ENCODE assay signal across 8 cellular contexts in genomic region chr11:66126808-66127555, GRCh38. TPM values are rescaled to one million over a fixed set of nuclear protein-coding genes. Genes with fewer than 3 reads are reported as not detected.
DNase-seq lines count a peak whose midpoint lies in the region; ATAC-seq and TF ChIP-seq lines count a peak whose summit lies in the region.

No MANE protein-coding gene starts in this region.

- H3K4me1 ChIP-seq in lung (ENCODE audit: control insufficient read depth in 2 of 2, insufficient read depth in 2 of 2, low read length in 2 of 2), result peaks cover 5 to 13% of the 10 kb centered on the region in 2 donors

- no peaks in the 10 kb centered on the region for H3K36me3 Mint-ChIP-seq in IgD-negative memory B cell
- H3K36me3 Mint-ChIP-seq in central memory CD8-positive, alpha-beta T cell (ENCODE audit: insufficient read depth), result peaks cover 3% of the 10 kb centered on the region

- peak overlapping the region; percentile 89 to 91 (median 91) for H3K27ac Mint-ChIP-seq in IgD-negative memory B cell
- H3K27ac Mint-ChIP-seq in central memory CD8-positive, alpha-beta T cell (ENCODE audit: low read depth), result peak overlapping the region; percentile 93

- H3K36me3 ChIP-seq in lung (ENCODE audit: control insufficient read depth in 2 of 2, insufficient read depth in 2 of 2, low read length in 2 of 2), result no peaks in the 10 kb centered on the region

- no peaks in the 10 kb centered on the region for H3K9me3 Mint-ChIP-seq in IgD-negative memory B cell
- H3K9me3 Mint-ChIP-seq in central memory CD8-positive, alpha-beta T cell, result no peaks in the 10 kb centered on the region

- peak; percentile 68 to 81 for ATAC-seq in activated CD4-positive, CD25-positive, alpha-beta regulatory T cell treated with anti-CD3 and anti-CD28 coated beads, Interleukin-2, amount 50 U/mL, for 24 hours
- ATAC-seq in central memory CD8-positive, alpha-beta T cell (replicated peaks; ENCODE audit: extremely low read depth, poor library complexity, severe bottlenecking), result peak; percentile 95
- ATAC-seq in lung (ENCODE audit: insufficient read depth, low FRiP score) (peak; percentile 70), HG03139 (IDR thresholded peaks at IDR 0.05; ENCODE audit: unreplicated experiment) (no peak)

- H3K9me3 ChIP-seq in lung (ENCODE audit: control insufficient read depth in 2 of 2, insufficient read depth in 1 of 2, low read length in 1 of 2), result no peaks in the 10 kb centered on the region

- no peak for TF ChIP-seq CTCF in GM12864 (IDR thresholded peaks at IDR 0.05; ENCODE audit: low read depth, low read length, missing control alignments)
- TF ChIP-seq CTCF in lung (IDR thresholded peaks at IDR 0.05; ENCODE audit: control extremely low read depth, extremely low read depth), result no peak

- H3K4me1 Mint-ChIP-seq in IgD-negative memory B cell, result peaks cover 61 to 75% (median 69%) of the 10 kb centered on the region in 3 donors
- H3K4me1 Mint-ChIP-seq in central memory CD8-positive, alpha-beta T cell, result peaks cover 68% of the 10 kb centered on the region

- H3K27me3 ChIP-seq in lung (ENCODE audit: control insufficient read depth, insufficient read depth), result no peaks in the 10 kb centered on the region

- H3K27me3 Mint-ChIP-seq in IgD-negative memory B cell, result no peaks in the 10 kb centered on the region
- H3K27me3 Mint-ChIP-seq in central memory CD8-positive, alpha-beta T cell, result no peaks in the 10 kb centered on the region

- peak overlapping the region; percentile 44 to 83 (median 70) for H3K4me3 Mint-ChIP-seq in IgD-negative memory B cell
- H3K4me3 Mint-ChIP-seq in central memory CD8-positive, alpha-beta T cell, result peak overlapping the region; percentile 71

- 17 to 36% methylated on average over 14 of the region's 14 CpGs for WGBS in lung, 2 donors

- H3K4me3 ChIP-seq in GM12864 (ENCODE audit: low read depth, low read length) (peak overlapping the region; percentile 10), lung (no peak overlapping the region)

- DNase-seq in GM12864 (ENCODE audit: low read depth) (no peak), lung (ENCODE audit: low spot score) (peak; percentile 48), NCI-H524 treated with DMSO at 0.1 percent for 48 hours (lab: John Stamatoyannopoulos, UW) (no peak)
- DNase-seq in central memory CD8-positive, alpha-beta T cell (ENCODE audit: low spot score in 2 of 2), result peak; percentile 25 to 28
- DNase-seq in stimulated activated CD4-positive, alpha-beta T cell treated with anti-CD3 and anti-CD28 coated beads, TNF-alpha, amount 100 ng/mL, for 24 hours (ENCODE audit: low read depth in 3 of 3), result peak; percentile 39 to 59 (median 40)

- H3K27ac ChIP-seq in lung (ENCODE audit: low read depth in 1 of 2, low read length in 1 of 2), result peak overlapping the region; percentile 12 to 72

RNA-seq across cellular contexts. Expression of gene PACS1, which starts 56.9 kb away (rescaled TPM):
- polyA plus RNA-seq in IgD-negative memory B cell (72.9 TPM), lung (10 to 100 TPM; 22.2 to 26.6 TPM)
- 10 to 100 TPM; 42.8 to 48.8 TPM for total RNA-seq in lung

Comparison
In these comparisons a context has a peak if more than half of its experiments do, and no peak if none do; other contexts are left out.
1. DNase-seq: peak in central memory CD8-positive, alpha-beta T cell (2 of 2), lung (single experiment) and stimulated activated CD4-positive, alpha-beta T cell treated with anti-CD3 and anti-CD28 coated beads, TNF-alpha, amount 100 ng/mL, for 24 hours (3 of 3); none in GM12864 (single experiment) and NCI-H524 treated with DMSO at 0.1 percent for 48 hours (single experiment).